Comparison of ENCODE assay signal across 18 cellular contexts in genomic region chr9:8106362-8106761, GRCh38.
DNase-seq lines count a peak whose midpoint lies in the region; ATAC-seq and TF ChIP-seq lines count a peak whose summit lies in the region.
"Had no signal": no experiment of that assay in that cellular context is flagged by ENCODE, and none has a peak within 500 bp of the region (broad histone marks: within the 10 kb centered on the region; RNA-seq: fewer than 3 reads in every experiment).

No MANE protein-coding gene starts in this region.

- H4K20me1 ChIP-seq in neural progenitor cell (ENCODE audit: low read depth), result no peaks in the 10 kb centered on the region
- H4K20me1 ChIP-seq: BLaER1 treated with 17β-estradiol and CSF1 and Interleukin-3, amounts not matched to agents 10 nM and 100 nM had no signal

- peaks cover 2% of the 10 kb centered on the region for H3K4me1 Mint-ChIP-seq in neural progenitor cell

- no peak overlapping the region for H3K4me3 Mint-ChIP-seq in neural progenitor cell
- H3K4me3 Mint-ChIP-seq: B cell; CD4-positive, alpha-beta T cell; CD8-positive, alpha-beta T cell had no signal

- no peaks in the 10 kb centered on the region for H3K79me2 ChIP-seq in neural progenitor cell (ENCODE audit: low read depth)

- H3K36me3 Mint-ChIP-seq in neural progenitor cell, result no peaks in the 10 kb centered on the region
- H3K36me3 Mint-ChIP-seq: CD8-positive, alpha-beta T cell had no signal

- H3K36me3 ChIP-seq in neural progenitor cell, result no peaks in the 10 kb centered on the region
- H3K36me3 ChIP-seq: BLaER1 treated with 17β-estradiol and CSF1 and Interleukin-3, amounts not matched to agents 10 nM and 100 nM had no signal

- H3K4me3 ChIP-seq in neural progenitor cell, result no peak overlapping the region
- H3K4me3 ChIP-seq: A549; BLaER1 treated with 17β-estradiol and CSF1 and Interleukin-3, amounts not matched to agents 10 nM and 100 nM had no signal

- no peaks in the 10 kb centered on the region for H3K27me3 Mint-ChIP-seq in neural progenitor cell (ENCODE audit: insufficient read depth, low read depth)
- H3K27me3 Mint-ChIP-seq: CD4-positive, alpha-beta T cell had no signal

- H3F3A ChIP-seq in neural progenitor cell (ENCODE audit: low read depth), result no peaks in the 10 kb centered on the region

- peaks cover 3% of the 10 kb centered on the region for H3K9me3 Mint-ChIP-seq in neural progenitor cell

- no peak overlapping the region for H3K27ac Mint-ChIP-seq in neural progenitor cell
- H3K27ac Mint-ChIP-seq: B cell; CD4-positive, alpha-beta T cell; CD8-positive, alpha-beta T cell had no signal

- H3K9ac ChIP-seq in neural progenitor cell, result no peak overlapping the region
- H3K9ac ChIP-seq: BLaER1 treated with 17β-estradiol and CSF1 and Interleukin-3, amounts not matched to agents 10 nM and 100 nM had no signal

- peak; percentile 15 for DNase-seq in NCI-H1105 treated with DMSO at 0.1 percent for 48 hours (lab: John Stamatoyannopoulos, UW)
- DNase-seq in NCI-H1105 (lab: John Stamatoyannopoulos, UW), result no peak
- peak; percentile 10 for DNase-seq in NCI-H2227 treated with DMSO at 0.1 percent for 48 hours (lab: John Stamatoyannopoulos, UW)
- DNase-seq in NCI-H2227 (lab: John Stamatoyannopoulos, UW; ENCODE audit: unreplicated experiment), result no peak
- DNase-seq in neural progenitor cell (ENCODE audit: low spot score), result no peak
- DNase-seq: AML-193; Caco-2; Calu3; CD4-positive, alpha-beta T cell; CD8-positive, alpha-beta T cell; DMS79 treated with DMSO at 0.1 percent for 48 hours; GF-D8 had no signal

- no peak for TF ChIP-seq CTCF in neural progenitor cell (IDR thresholded peaks at IDR 0.05)

- H3K4me2 ChIP-seq in neural progenitor cell, result no peak overlapping the region
- H3K4me2 ChIP-seq: A549 had no signal

- H3K9me3 ChIP-seq in neural progenitor cell (ENCODE audit: low read depth), result no peaks in the 10 kb centered on the region
- H3K9me3 ChIP-seq: A549; BLaER1 treated with 17β-estradiol and CSF1 and Interleukin-3, amounts not matched to agents 10 nM and 100 nM; Caco-2 had no signal

- peaks cover 5% of the 10 kb centered on the region for H3K4me1 ChIP-seq in neural progenitor cell
- H3K4me1 ChIP-seq: A549 had no signal

- no peak for ATAC-seq in esophagus mucosa
- ATAC-seq: A549; CD8-positive, alpha-beta T cell had no signal

- H3K27ac ChIP-seq in neural progenitor cell, result no peak overlapping the region
- H3K27ac ChIP-seq: 22Rv1; A549; BLaER1 treated with 17β-estradiol and CSF1 and Interleukin-3, amounts not matched to agents 10 nM and 100 nM; C4-2B had no signal

- peak overlapping the region; percentile 3 for H2AFZ ChIP-seq in neural progenitor cell (replicated peaks)

- no peaks in the 10 kb centered on the region for H3K27me3 ChIP-seq in neural progenitor cell
- H3K27me3 ChIP-seq: BLaER1 treated with 17β-estradiol and CSF1 and Interleukin-3, amounts not matched to agents 10 nM and 100 nM had no signal

Comparison
In these comparisons a context has a peak if more than half of its experiments do, and no peak if none do; other contexts are left out.
1. DNase-seq: peak in NCI-H1105 treated with DMSO at 0.1 percent for 48 hours (single experiment) and NCI-H2227 treated with DMSO at 0.1 percent for 48 hours (single experiment); none in NCI-H1105 (single experiment), NCI-H2227 (single experiment) and neural progenitor cell (single experiment).